Comparison of ENCODE assay signal across 2 cellular contexts in the genomic region with DNA sequence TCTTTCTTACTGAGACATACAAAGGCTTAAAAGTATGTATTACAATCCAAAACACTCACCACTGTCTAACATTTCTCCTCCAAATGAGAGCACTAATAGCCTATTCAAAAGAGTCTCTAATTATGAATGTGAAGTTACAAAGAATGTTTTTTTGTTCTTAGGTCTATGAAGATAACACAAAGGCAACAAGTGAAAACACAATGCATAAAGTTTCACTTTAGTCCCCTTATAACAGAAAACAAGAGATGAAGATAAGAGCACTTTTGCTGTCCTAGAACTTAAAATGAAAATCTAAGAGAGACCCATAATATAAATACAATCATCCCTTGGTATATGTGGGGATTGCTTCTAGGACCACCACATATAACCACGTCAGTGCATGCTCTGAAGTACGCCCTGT.
TF ChIP-seq lines count a peak whose summit lies in the region.

No MANE protein-coding gene starts in this region.

TF ChIP-seq in A549, 52 proteins besides CTCF, POLR2A, EP300 and RAD21 (continued from another document):
- TF ChIP-seq CHD2 (IDR thresholded peaks at IDR 0.05; ENCODE audit: low read length, partially characterized antibody), result no peak
- TF ChIP-seq, protein P1, sequence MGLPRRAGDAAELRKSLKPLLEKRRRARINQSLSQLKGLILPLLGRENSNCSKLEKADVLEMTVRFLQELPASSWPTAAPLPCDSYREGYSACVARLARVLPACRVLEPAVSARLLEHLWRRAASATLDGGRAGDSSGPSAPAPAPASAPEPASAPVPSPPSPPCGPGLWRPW (IDR thresholded peaks at IDR 0.05), result no peak
- no peak for TF ChIP-seq NFE2L2 (conservative IDR thresholded peaks at IDR 0.05; ENCODE audit: low read length)
- TF ChIP-seq, protein P2, sequence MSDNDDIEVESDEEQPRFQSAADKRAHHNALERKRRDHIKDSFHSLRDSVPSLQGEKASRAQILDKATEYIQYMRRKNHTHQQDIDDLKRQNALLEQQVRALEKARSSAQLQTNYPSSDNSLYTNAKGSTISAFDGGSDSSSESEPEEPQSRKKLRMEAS (IDR thresholded peaks at IDR 0.05), result no peak
- no peak for TF ChIP-seq HEYL (CRISPR knock-in tag; IDR thresholded peaks at IDR 0.05)
- TF ChIP-seq, protein P3, sequence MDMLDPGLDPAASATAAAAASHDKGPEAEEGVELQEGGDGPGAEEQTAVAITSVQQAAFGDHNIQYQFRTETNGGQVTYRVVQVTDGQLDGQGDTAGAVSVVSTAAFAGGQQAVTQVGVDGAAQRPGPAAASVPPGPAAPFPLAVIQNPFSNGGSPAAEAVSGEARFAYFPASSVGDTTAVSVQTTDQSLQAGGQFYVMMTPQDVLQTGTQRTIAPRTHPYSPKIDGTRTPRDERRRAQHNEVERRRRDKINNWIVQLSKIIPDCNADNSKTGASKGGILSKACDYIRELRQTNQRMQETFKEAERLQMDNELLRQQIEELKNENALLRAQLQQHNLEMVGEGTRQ (IDR thresholded peaks at IDR 0.05), result no peak

TF ChIP-seq in GM23338, 12 proteins besides CTCF, POLR2A, EP300 and RAD21 (continued from another document):
- TF ChIP-seq, protein P4, sequence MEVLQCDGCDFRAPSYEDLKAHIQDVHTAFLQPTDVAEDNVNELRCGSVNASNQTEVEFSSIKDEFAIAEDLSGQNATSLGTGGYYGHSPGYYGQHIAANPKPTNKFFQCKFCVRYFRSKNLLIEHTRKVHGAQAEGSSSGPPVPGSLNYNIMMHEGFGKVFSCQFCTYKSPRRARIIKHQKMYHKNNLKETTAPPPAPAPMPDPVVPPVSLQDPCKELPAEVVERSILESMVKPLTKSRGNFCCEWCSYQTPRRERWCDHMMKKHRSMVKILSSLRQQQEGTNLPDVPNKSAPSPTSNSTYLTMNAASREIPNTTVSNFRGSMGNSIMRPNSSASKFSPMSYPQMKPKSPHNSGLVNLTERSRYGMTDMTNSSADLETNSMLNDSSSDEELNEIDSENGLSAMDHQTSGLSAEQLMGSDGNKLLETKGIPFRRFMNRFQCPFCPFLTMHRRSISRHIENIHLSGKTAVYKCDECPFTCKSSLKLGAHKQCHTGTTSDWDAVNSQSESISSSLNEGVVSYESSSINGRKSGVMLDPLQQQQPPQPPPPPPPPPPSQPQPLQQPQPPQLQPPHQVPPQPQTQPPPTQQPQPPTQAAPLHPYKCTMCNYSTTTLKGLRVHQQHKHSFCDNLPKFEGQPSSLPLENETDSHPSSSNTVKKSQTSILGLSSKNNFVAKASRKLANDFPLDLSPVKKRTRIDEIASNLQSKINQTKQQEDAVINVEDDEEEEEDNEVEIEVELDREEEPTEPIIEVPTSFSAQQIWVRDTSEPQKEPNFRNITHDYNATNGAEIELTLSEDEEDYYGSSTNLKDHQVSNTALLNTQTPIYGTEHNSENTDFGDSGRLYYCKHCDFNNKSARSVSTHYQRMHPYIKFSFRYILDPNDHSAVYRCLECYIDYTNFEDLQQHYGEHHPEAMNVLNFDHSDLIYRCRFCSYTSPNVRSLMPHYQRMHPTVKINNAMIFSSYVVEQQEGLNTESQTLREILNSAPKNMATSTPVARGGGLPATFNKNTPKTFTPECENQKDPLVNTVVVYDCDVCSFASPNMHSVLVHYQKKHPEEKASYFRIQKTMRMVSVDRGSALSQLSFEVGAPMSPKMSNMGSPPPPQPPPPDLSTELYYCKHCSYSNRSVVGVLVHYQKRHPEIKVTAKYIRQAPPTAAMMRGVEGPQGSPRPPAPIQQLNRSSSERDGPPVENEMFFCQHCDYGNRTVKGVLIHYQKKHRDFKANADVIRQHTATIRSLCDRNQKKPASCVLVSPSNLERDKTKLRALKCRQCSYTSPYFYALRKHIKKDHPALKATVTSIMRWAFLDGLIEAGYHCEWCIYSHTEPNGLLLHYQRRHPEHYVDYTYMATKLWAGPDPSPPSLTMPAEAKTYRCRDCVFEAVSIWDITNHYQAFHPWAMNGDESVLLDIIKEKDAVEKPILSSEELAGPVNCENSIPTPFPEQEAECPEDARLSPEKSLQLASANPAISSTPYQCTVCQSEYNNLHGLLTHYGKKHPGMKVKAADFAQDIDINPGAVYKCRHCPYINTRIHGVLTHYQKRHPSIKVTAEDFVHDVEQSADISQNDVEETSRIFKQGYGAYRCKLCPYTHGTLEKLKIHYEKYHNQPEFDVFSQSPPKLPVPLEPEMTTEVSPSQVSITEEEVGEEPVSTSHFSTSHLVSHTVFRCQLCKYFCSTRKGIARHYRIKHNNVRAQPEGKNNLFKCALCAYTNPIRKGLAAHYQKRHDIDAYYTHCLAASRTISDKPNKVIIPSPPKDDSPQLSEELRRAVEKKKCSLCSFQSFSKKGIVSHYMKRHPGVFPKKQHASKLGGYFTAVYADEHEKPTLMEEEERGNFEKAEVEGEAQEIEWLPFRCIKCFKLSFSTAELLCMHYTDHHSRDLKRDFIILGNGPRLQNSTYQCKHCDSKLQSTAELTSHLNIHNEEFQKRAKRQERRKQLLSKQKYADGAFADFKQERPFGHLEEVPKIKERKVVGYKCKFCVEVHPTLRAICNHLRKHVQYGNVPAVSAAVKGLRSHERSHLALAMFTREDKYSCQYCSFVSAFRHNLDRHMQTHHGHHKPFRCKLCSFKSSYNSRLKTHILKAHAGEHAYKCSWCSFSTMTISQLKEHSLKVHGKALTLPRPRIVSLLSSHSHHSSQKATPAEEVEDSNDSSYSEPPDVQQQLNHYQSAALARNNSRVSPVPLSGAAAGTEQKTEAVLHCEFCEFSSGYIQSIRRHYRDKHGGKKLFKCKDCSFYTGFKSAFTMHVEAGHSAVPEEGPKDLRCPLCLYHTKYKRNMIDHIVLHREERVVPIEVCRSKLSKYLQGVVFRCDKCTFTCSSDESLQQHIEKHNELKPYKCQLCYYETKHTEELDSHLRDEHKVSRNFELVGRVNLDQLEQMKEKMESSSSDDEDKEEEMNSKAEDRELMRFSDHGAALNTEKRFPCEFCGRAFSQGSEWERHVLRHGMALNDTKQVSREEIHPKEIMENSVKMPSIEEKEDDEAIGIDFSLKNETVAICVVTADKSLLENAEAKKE (CRISPR knock-in tag; IDR thresholded peaks at IDR 0.05), result no peak
- TF ChIP-seq, protein P5, sequence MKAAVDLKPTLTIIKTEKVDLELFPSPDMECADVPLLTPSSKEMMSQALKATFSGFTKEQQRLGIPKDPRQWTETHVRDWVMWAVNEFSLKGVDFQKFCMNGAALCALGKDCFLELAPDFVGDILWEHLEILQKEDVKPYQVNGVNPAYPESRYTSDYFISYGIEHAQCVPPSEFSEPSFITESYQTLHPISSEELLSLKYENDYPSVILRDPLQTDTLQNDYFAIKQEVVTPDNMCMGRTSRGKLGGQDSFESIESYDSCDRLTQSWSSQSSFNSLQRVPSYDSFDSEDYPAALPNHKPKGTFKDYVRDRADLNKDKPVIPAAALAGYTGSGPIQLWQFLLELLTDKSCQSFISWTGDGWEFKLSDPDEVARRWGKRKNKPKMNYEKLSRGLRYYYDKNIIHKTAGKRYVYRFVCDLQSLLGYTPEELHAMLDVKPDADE (IDR thresholded peaks at IDR 0.05), result no peak
- TF ChIP-seq, protein P6, sequence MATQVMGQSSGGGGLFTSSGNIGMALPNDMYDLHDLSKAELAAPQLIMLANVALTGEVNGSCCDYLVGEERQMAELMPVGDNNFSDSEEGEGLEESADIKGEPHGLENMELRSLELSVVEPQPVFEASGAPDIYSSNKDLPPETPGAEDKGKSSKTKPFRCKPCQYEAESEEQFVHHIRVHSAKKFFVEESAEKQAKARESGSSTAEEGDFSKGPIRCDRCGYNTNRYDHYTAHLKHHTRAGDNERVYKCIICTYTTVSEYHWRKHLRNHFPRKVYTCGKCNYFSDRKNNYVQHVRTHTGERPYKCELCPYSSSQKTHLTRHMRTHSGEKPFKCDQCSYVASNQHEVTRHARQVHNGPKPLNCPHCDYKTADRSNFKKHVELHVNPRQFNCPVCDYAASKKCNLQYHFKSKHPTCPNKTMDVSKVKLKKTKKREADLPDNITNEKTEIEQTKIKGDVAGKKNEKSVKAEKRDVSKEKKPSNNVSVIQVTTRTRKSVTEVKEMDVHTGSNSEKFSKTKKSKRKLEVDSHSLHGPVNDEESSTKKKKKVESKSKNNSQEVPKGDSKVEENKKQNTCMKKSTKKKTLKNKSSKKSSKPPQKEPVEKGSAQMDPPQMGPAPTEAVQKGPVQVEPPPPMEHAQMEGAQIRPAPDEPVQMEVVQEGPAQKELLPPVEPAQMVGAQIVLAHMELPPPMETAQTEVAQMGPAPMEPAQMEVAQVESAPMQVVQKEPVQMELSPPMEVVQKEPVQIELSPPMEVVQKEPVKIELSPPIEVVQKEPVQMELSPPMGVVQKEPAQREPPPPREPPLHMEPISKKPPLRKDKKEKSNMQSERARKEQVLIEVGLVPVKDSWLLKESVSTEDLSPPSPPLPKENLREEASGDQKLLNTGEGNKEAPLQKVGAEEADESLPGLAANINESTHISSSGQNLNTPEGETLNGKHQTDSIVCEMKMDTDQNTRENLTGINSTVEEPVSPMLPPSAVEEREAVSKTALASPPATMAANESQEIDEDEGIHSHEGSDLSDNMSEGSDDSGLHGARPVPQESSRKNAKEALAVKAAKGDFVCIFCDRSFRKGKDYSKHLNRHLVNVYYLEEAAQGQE (IDR thresholded peaks at IDR 0.05; ENCODE audit: unreplicated experiment), result no peak
